ENCODE assay signal across 7 cellular contexts in the genomic region with DNA sequence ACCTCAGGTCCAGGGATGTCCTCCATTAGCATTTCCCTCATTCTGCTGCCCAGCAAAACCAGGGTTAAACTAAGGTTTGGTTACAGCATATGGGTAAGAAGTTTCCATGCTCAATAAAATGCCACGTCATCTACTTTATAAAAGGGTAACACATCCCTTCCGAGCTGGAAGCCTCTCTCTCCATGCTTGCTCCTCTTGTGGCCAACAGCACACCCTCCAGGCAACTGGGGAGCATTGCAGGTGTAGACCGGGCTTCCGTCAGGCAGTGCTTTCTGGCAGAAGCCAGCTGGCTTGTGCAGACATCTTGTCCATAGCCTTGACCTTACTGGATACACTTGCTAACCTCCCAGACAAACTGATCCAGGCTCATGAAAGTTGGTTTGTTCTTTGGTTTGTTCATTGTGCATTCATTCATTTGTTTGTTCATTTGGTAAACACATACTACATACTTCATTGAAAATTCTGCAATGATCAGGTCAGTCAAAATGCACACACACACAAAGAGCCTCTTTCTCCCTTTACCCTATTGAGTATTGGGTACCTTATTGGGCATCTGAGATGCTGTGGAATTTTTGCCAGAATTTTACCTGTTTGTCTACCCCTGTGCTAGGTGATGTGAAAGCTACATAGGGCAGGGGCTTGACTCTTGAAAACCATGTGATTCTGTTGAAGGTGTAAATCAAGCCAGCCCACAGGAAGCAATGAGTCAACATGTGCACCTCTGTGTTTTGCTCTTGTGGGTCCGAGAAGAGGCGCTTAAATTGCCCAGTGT.
DNase-seq lines count a peak whose midpoint lies in the region; ATAC-seq and TF ChIP-seq lines count a peak whose summit lies in the region.

No MANE protein-coding gene starts in this region.

- H3K9me2 ChIP-seq in DOHH2 (replicated peaks; ENCODE audit: control insufficient read depth, low read length) = no peaks in the 10 kb centered on the region

- H3K4me1 ChIP-seq in DOHH2 (ENCODE audit: control insufficient read depth, low read length) (no peaks in the 10 kb centered on the region), upper lobe of right lung (no peaks in the 10 kb centered on the region)

- intact Hi-C loops in upper lobe of right lung (cut with DNase I) = no loop called here

- no peak overlapping the region for H3K4me2 ChIP-seq in DOHH2 (ENCODE audit: low read length)

- H3F3A ChIP-seq in DOHH2 (ENCODE audit: control insufficient read depth, insufficient read depth) = no peaks in the 10 kb centered on the region

- H3K4me3 ChIP-seq in DOHH2 (ENCODE audit: low read length) = no peak overlapping the region
- no peak overlapping the region for H3K4me3 ChIP-seq in brain microvascular endothelial cell (ENCODE audit: low read depth, low read length)
- no peak overlapping the region for H3K4me3 ChIP-seq in upper lobe of right lung

- no peaks in the 10 kb centered on the region for H4K20me1 ChIP-seq in DOHH2 (ENCODE audit: control insufficient read depth, insufficient read depth, low read depth, low read length)

- H3K36me3 ChIP-seq in DOHH2 (ENCODE audit: control insufficient read depth, low read length) = no peaks in the 10 kb centered on the region
- no peaks in the 10 kb centered on the region for H3K36me3 ChIP-seq in brain microvascular endothelial cell (replicated peaks)
- no peaks in the 10 kb centered on the region for H3K36me3 ChIP-seq in upper lobe of right lung

- ATAC-seq in upper lobe of right lung (peak; percentile 88), HG02885 (IDR thresholded peaks at IDR 0.05; ENCODE audit: poor library complexity, unreplicated experiment) (no peak)

- H3K79me2 ChIP-seq in DOHH2 (ENCODE audit: control insufficient read depth, low read length) = no peaks in the 10 kb centered on the region

- H3K9me3 ChIP-seq in DOHH2 (ENCODE audit: control insufficient read depth, insufficient read depth, low read length) = no peaks in the 10 kb centered on the region
- H3K9me3 ChIP-seq in upper lobe of right lung = no peaks in the 10 kb centered on the region

- no peak overlapping the region for H3K27ac ChIP-seq in DOHH2 (ENCODE audit: low read depth, low read length)
- no peak overlapping the region for H3K27ac ChIP-seq in brain microvascular endothelial cell
- H3K27ac ChIP-seq in upper lobe of right lung = no peak overlapping the region

- DNase-seq in HK-2 (ENCODE audit: unreplicated experiment) (peak; percentile 64), NCI-H69 (lab: John Stamatoyannopoulos, UW) (peak; percentile 70), brain microvascular endothelial cell (peak; percentile 68), kidney tubule cell (ENCODE audit: low spot score) (peak; percentile 83), upper lobe of right lung (no peak)

- in situ Hi-C loops in brain microvascular endothelial cell (cut with HindIII; ENCODE audit: low pct_ligation_motif_present, low sequenced_read_pairs) = loop anchor here (25.0 kb wide), 1 partner anchor 496 kb away; a partner anchor contains a TSS

- H3K27me3 ChIP-seq in DOHH2 (ENCODE audit: control insufficient read depth, low read length) = 0 out of 2 replicates have a peak, but pooled peaks cover 2% of the 10 kb centered on the region
- no peaks in the 10 kb centered on the region for H3K27me3 ChIP-seq in brain microvascular endothelial cell (replicated peaks)
- H3K27me3 ChIP-seq in upper lobe of right lung = peaks cover 11% of the 10 kb centered on the region

- TF ChIP-seq CTCF in DOHH2 (IDR thresholded peaks at IDR 0.05; ENCODE audit: low read depth, low read length, poor library complexity, severe bottlenecking) (peak; percentile 88), brain microvascular endothelial cell (IDR thresholded peaks at IDR 0.05; ENCODE audit: low read depth, low read length, missing control alignments) (peak; percentile 90), upper lobe of right lung (IDR thresholded peaks at IDR 0.05) (peak; percentile 53)
